11 cellular contexts compared by ENCODE assay signal in genomic region chrX:130081421-130082045, GRCh38. TPM values are rescaled to one million over a fixed set of nuclear protein-coding genes. Genes with fewer than 3 reads are reported as not detected.
DNase-seq lines count a peak whose midpoint lies in the region; TF ChIP-seq lines count a peak whose summit lies in the region.
"Had no signal": no experiment of that assay in that cellular context is flagged by ENCODE, and none has a peak within 500 bp of the region (broad histone marks: within the 10 kb centered on the region; RNA-seq: fewer than 3 reads in every experiment).

No MANE protein-coding gene starts in this region.

- peak overlapping the region; percentile 48; the same call in 1 of the 2 replicates for H3K27ac ChIP-seq in SJSA1
- peak overlapping the region; percentile 62 for H3K27ac ChIP-seq in left ventricle myocardium inferior (replicated peaks)
- peak overlapping the region in 4 of 5 donors; percentile 49 to 76 (median 67) for H3K27ac ChIP-seq in stomach
- H3K27ac ChIP-seq in A673 (ENCODE audit: low read depth, low read length, poor library complexity, severe bottlenecking), result no peak overlapping the region
- H3K27ac ChIP-seq: prostate gland had no signal

- H3K9me3 Mint-ChIP-seq in activated CD4-positive, alpha-beta T cell treated with anti-CD3 and anti-CD28 coated beads, Interleukin-2, amount 10 ng/mL, durations not matched to agents 24 days and 14 days, result no peaks in the 10 kb centered on the region

- no peak for TF ChIP-seq POLR2A in stomach (IDR thresholded peaks at IDR 0.05)

- BruUV-seq in A673 (replicated peaks; lab: Mats Ljungman, UMichigan), result no TSS peak

- peaks cover 48% of the 10 kb centered on the region for H3K4me1 Mint-ChIP-seq in activated CD4-positive, alpha-beta T cell treated with anti-CD3 and anti-CD28 coated beads, Interleukin-2, amount 10 ng/mL, durations not matched to agents 24 days and 14 days

- H3K4me3 ChIP-seq in SJSA1, result no peak overlapping the region
- H3K4me3 ChIP-seq in left ventricle myocardium inferior, result peak overlapping the region; percentile 40
- no peak overlapping the region for H3K4me3 ChIP-seq in stomach
- no peak overlapping the region for H3K4me3 ChIP-seq in A673 (ENCODE audit: low read depth, low read length, poor library complexity, severe bottlenecking)
- H3K4me3 ChIP-seq: prostate gland had no signal

- WGBS in stomach, 5 donors, result 45 to 69% (median 51%) methylated on average over 6 to 12 of the region's 12 CpGs

- TF ChIP-seq EP300 in stomach (IDR thresholded peaks at IDR 0.05), result no peak

- CTCF ChIA-PET in A673 (lab: Charles Lee), result no interaction called here

- POLR2A ChIA-PET in A673 (lab: Charles Lee; ENCODE audit: low non-redundant PET), result no interaction called here

- TF ChIP-seq CTCF in left ventricle myocardium inferior (IDR thresholded peaks at IDR 0.05; ENCODE audit: borderline replicate concordance), result no peak
- TF ChIP-seq CTCF in stomach (IDR thresholded peaks at IDR 0.05), result no peak
- no peak for TF ChIP-seq CTCF in A673 (conservative IDR thresholded peaks at IDR 0.05; ENCODE audit: low read depth, low read length)

- peaks cover 51% of the 10 kb centered on the region for H3K36me3 ChIP-seq in SJSA1
- H3K36me3 ChIP-seq in left ventricle myocardium inferior, result no peaks in the 10 kb centered on the region
- H3K36me3 ChIP-seq in stomach, result peaks cover 0 to 21% (median 3%) of the 10 kb centered on the region in 4 donors
- H3K36me3 ChIP-seq in A673 (ENCODE audit: insufficient read depth, low read length, poor library complexity, severe bottlenecking), result no peaks in the 10 kb centered on the region
- H3K36me3 ChIP-seq: prostate gland had no signal

- peak overlapping the region; percentile 69 for H3K4me3 Mint-ChIP-seq in activated CD4-positive, alpha-beta T cell treated with anti-CD3 and anti-CD28 coated beads, Interleukin-2, amount 10 ng/mL, durations not matched to agents 24 days and 14 days

- H3K27ac Mint-ChIP-seq in activated CD4-positive, alpha-beta T cell treated with anti-CD3 and anti-CD28 coated beads, Interleukin-2, amount 10 ng/mL, durations not matched to agents 24 days and 14 days, result peak overlapping the region; percentile 86

- H3K4me1 ChIP-seq in SJSA1 (replicated peaks) (peaks cover 56% of the 10 kb centered on the region), left ventricle myocardium inferior (peaks cover 41% of the 10 kb centered on the region), stomach (peaks cover 4 to 56% (median 27%) of the 10 kb centered on the region in 4 donors), A673 (ENCODE audit: insufficient read depth, low read length, poor library complexity, severe bottlenecking) (no peaks in the 10 kb centered on the region)
- H3K4me1 ChIP-seq: prostate gland had no signal

- H3K36me3 Mint-ChIP-seq in activated CD4-positive, alpha-beta T cell treated with anti-CD3 and anti-CD28 coated beads, Interleukin-2, amount 10 ng/mL, durations not matched to agents 24 days and 14 days (ENCODE audit: low read depth), result peaks cover 10% of the 10 kb centered on the region

- H3K9me3 ChIP-seq in SJSA1 (replicated peaks) (no peaks in the 10 kb centered on the region), left ventricle myocardium inferior (replicated peaks) (no peaks in the 10 kb centered on the region), stomach (no peaks in the 10 kb centered on the region), A673 (ENCODE audit: low read depth, low read length, poor library complexity, severe bottlenecking) (no peaks in the 10 kb centered on the region)
- H3K9me3 ChIP-seq: prostate gland had no signal

- no peaks in the 10 kb centered on the region for H3K27me3 Mint-ChIP-seq in activated CD4-positive, alpha-beta T cell treated with anti-CD3 and anti-CD28 coated beads, Interleukin-2, amount 10 ng/mL, durations not matched to agents 24 days and 14 days

- intact Hi-C loops in activated CD4-positive, alpha-beta T cell treated with anti-CD3 and anti-CD28 coated beads, Interleukin-2, amount 10 ng/mL, durations not matched to agents 24 days and 14 days (cut with micrococcal nuclease), result loop anchor here (1.0 to 2.0 kb wide), 3 partner anchors 11 to 91 kb away; no protein-coding TSS in a partner anchor
- intact Hi-C loops in left ventricle myocardium inferior (cut with micrococcal nuclease) (no loop called here), stomach (cut with DNase I; ENCODE audit: low total_unique reads) (loop anchor here (5.0 kb wide), 1 partner anchor 111 kb away; no protein-coding TSS in a partner anchor), A673 (cut with micrococcal nuclease; ENCODE audit: unreplicated experiment) (no loop called here)

- DNase-seq in activated CD4-positive, alpha-beta T cell treated with anti-CD3 and anti-CD28 coated beads, Interleukin-2, amount 10 ng/mL, durations not matched to agents 24 days and 14 days, result no peak
- DNase-seq in activated CD4-positive, alpha-beta T cell treated with anti-CD3 and anti-CD28 coated beads for 48 hours, result no peak
- DNase-seq in SJSA1 (ENCODE audit: low read depth in 1 of 2, low spot score in 2 of 2) (no peak), left ventricle myocardium inferior (no peak), stomach (no peak), NCI-H2107 (lab: John Stamatoyannopoulos, UW) (no peak), NCI-H2171 treated with DMSO at 0.1 percent for 48 hours (lab: John Stamatoyannopoulos, UW) (no peak), A673 (ENCODE audit: low spot score) (no peak)
- DNase-seq: NCI-H1694, SHP77 treated with DMSO at 0.1 percent for 48 hours had no signal

- H3K27me3 ChIP-seq in SJSA1 (replicated peaks) (no peaks in the 10 kb centered on the region), left ventricle myocardium inferior (ENCODE audit: low read depth) (no peaks in the 10 kb centered on the region), stomach (no peaks in the 10 kb centered on the region), A673 (replicated peaks; ENCODE audit: insufficient read depth, low read depth, low read length, poor library complexity) (no peaks in the 10 kb centered on the region)

RNA-seq across cellular contexts. Expression of gene ELF4, which starts 28.8 kb away (rescaled TPM):
- total RNA-seq in activated CD4-positive, alpha-beta T cell treated with anti-CD3 and anti-CD28 coated beads, Interleukin-2, amount 10 ng/mL, durations not matched to agents 24 days and 14 days, result 27.4 and 29.5 TPM in 2 replicates
- total RNA-seq in SJSA1 (2014; rRNA removed; shearing (Covaris generic)), result 20.4 and 26.7 TPM in 2 replicates
- total RNA-seq in left ventricle myocardium inferior, result 2.2 TPM
- total RNA-seq in stomach, result 10 to 100 TPM in 3 of 5 donors, 1 to 10 TPM in 2; 7.1 to 34.5 (median 19.6) TPM
- polyA plus RNA-seq in stomach, result 10 to 100 TPM in 1 of 3 donors, 1 to 10 TPM in 2; 3.9 to 17.9 (median 7.0) TPM
- 8.4 and 9.0 TPM in 2 replicates for total RNA-seq in A673 (2021)

Comparison
In these comparisons a context has a peak if more than half of its experiments do, and no peak if none do; other contexts are left out.
1. intact Hi-C loops: an anchor here in activated CD4-positive, alpha-beta T cell treated with anti-CD3 and anti-CD28 coated beads, Interleukin-2, amount 10 ng/mL, durations not matched to agents 24 days and 14 days (1.0 to 2.0 kb wide) and stomach (5.0 kb wide); none called in left ventricle myocardium inferior and A673.